27 cellular contexts compared by ENCODE assay signal in genomic region chr11:132373405-132374141, GRCh38.
"Had no signal": no experiment of that assay in that cellular context is flagged by ENCODE, and none has a peak within 500 bp of the region (broad histone marks: within the 10 kb centered on the region; RNA-seq: fewer than 3 reads in every experiment).

No MANE protein-coding gene starts in this region.

- H3K27me3 ChIP-seq: heart left ventricle, left lung, neural progenitor cell, spleen, tibial nerve had no signal

- H3K79me2 ChIP-seq: parathyroid adenoma had no signal

- H3K9me3 ChIP-seq: heart left ventricle, lower lobe of right lung, spleen had no signal

- H3K27ac ChIP-seq: dorsolateral prefrontal cortex, heart left ventricle, left lung, lower lobe of right lung, neural progenitor cell, parathyroid adenoma, spleen, tibial nerve had no signal

- H3K27ac Mint-ChIP-seq: activated naive CD8-positive, alpha-beta T cell; natural killer cell; neural progenitor cell; WTC11 had no signal

- FAIRE-seq: bronchial epithelial cell had no signal

- H3K4me3 ChIP-seq: dorsolateral prefrontal cortex, heart left ventricle, left lung, lower lobe of right lung, neural progenitor cell, spleen, tibial nerve had no signal

- ATAC-seq: heart left ventricle, left lung, lower lobe of right lung, natural killer cell, right cardiac atrium, WTC11 had no signal

- H3K9me3 Mint-ChIP-seq: neural progenitor cell had no signal

- H3K9ac ChIP-seq: neural progenitor cell, parathyroid adenoma had no signal

- H3K4me1 ChIP-seq: heart left ventricle, left lung, lower lobe of right lung, neural progenitor cell, parathyroid adenoma, spleen, tibial nerve had no signal

- H3K4me3 Mint-ChIP-seq: activated naive CD8-positive, alpha-beta T cell; central memory CD8-positive, alpha-beta T cell; natural killer cell; neural progenitor cell; WTC11 had no signal

- H3K27me3 Mint-ChIP-seq: activated naive CD8-positive, alpha-beta T cell; central memory CD8-positive, alpha-beta T cell had no signal

- H3K36me3 Mint-ChIP-seq: activated naive CD8-positive, alpha-beta T cell; natural killer cell; neural progenitor cell; WTC11 had no signal

- H3K4me1 Mint-ChIP-seq: central memory CD8-positive, alpha-beta T cell; natural killer cell; neural progenitor cell; WTC11 had no signal

- H3K4me2 ChIP-seq: neural progenitor cell had no signal

- DNase-seq: activated CD4-positive, alpha-beta T cell treated with anti-CD3 and anti-CD28 coated beads, Interleukin-2, amount 50 U/mL, for 4 hours; activated effector memory CD4-positive, alpha-beta T cell treated with Interleukin-2 at 50 U/mL for 16 hours; activated naive CD4-positive, alpha-beta T cell treated with Interleukin-2 at 50 U/mL for 16 hours; activated T-cell treated with anti-CD3 and anti-CD28 coated beads for 4 hours; anterior cingulate cortex; dorsolateral prefrontal cortex; effector memory CD4-positive, alpha-beta T cell; foreskin fibroblast; heart left ventricle; kidney glomerular epithelial cell; left lung; lower lobe of right lung; mesendoderm; natural killer cell; occipital lobe; right cardiac atrium; spleen; stimulated activated CD4-positive, alpha-beta T cell treated with anti-CD3 and anti-CD28 coated beads, Interleukin-2, amount 100 ng/mL, for 48 hours; stimulated activated naive CD4-positive, alpha-beta T cell treated with Interleukin-2 at 50 U/mL for 16 hours; T-helper 2 cell had no signal

- H3K36me3 ChIP-seq: heart left ventricle, left lung, lower lobe of right lung, neural progenitor cell, spleen, tibial nerve had no signal

- H2AFZ ChIP-seq: neural progenitor cell, parathyroid adenoma had no signal
